28 cellular contexts compared by ENCODE assay signal in genomic region chr10:118114992-118115391, GRCh38.
"Had no signal": no experiment of that assay in that cellular context is flagged by ENCODE, and none has a peak within 500 bp of the region (broad histone marks: within the 10 kb centered on the region; RNA-seq: fewer than 3 reads in every experiment).

No MANE protein-coding gene starts in this region.

- ATAC-seq: esophagus mucosa; gastrocnemius medialis; left colon; mucosa of descending colon; psoas muscle; right lobe of liver; stimulated activated naive CD8-positive, alpha-beta T cell treated with anti-CD3 and anti-CD28 coated beads, Interleukin-15, amount 100 ng/mL, for 72 hours had no signal

- H3K4me1 ChIP-seq: colonic mucosa, gastrocnemius medialis, psoas muscle, right lobe of liver had no signal

- H3K36me3 Mint-ChIP-seq: memory B cell, mesothelial cell of epicardium, naive B cell had no signal

- H3K4me3 ChIP-seq: colonic mucosa, gastrocnemius medialis, lung, mucosa of descending colon, ovary, psoas muscle, right lobe of liver, suprapubic skin, vagina had no signal

- H3K27me3 Mint-ChIP-seq: dendritic cell treated with granulocyte-macrophage colony-stimulating factor and Interleukin-4, amounts not matched to agents 40 ng/mL and 50 ng/mL, for 4 days; memory B cell; stimulated activated naive CD8-positive, alpha-beta T cell treated with anti-CD3 and anti-CD28 coated beads, Interleukin-15, amount 100 ng/mL, for 72 hours had no signal

- H3K9me3 Mint-ChIP-seq: dendritic cell treated with granulocyte-macrophage colony-stimulating factor and Interleukin-4, amounts not matched to agents 40 ng/mL and 50 ng/mL, for 4 days; endodermal cell; memory B cell; mesothelial cell of epicardium; stimulated activated naive CD8-positive, alpha-beta T cell treated with anti-CD3 and anti-CD28 coated beads, Interleukin-15, amount 100 ng/mL, for 72 hours had no signal

- H3K4me1 Mint-ChIP-seq: endodermal cell; memory B cell; naive B cell; stimulated activated naive CD8-positive, alpha-beta T cell treated with anti-CD3 and anti-CD28 coated beads, Interleukin-15, amount 100 ng/mL, for 72 hours had no signal

- H3K27ac Mint-ChIP-seq: dendritic cell treated with granulocyte-macrophage colony-stimulating factor and Interleukin-4, amounts not matched to agents 40 ng/mL and 50 ng/mL, for 4 days; endodermal cell; memory B cell; mesothelial cell of epicardium; naive B cell; stimulated activated naive CD8-positive, alpha-beta T cell treated with anti-CD3 and anti-CD28 coated beads, Interleukin-15, amount 100 ng/mL, for 72 hours had no signal

- H3K27ac ChIP-seq: colonic mucosa, epithelial cell of prostate, gastrocnemius medialis, ovary, psoas muscle, right lobe of liver, suprapubic skin, vagina had no signal

- H3K9me3 ChIP-seq: colonic mucosa, gastrocnemius medialis, mucosa of descending colon, ovary, psoas muscle, right lobe of liver, suprapubic skin, vagina had no signal

- H3K4me3 Mint-ChIP-seq: dendritic cell treated with granulocyte-macrophage colony-stimulating factor and Interleukin-4, amounts not matched to agents 40 ng/mL and 50 ng/mL, for 4 days; endodermal cell; memory B cell; mesothelial cell of epicardium; naive B cell; stimulated activated naive CD8-positive, alpha-beta T cell treated with anti-CD3 and anti-CD28 coated beads, Interleukin-15, amount 100 ng/mL, for 72 hours had no signal

- H3K36me3 ChIP-seq: colonic mucosa, gastrocnemius medialis, ovary, right lobe of liver, suprapubic skin, vagina had no signal

- H3K27me3 ChIP-seq: colonic mucosa, gastrocnemius medialis, ovary, right lobe of liver, suprapubic skin, vagina had no signal

- DNase-seq: colonic mucosa; effector CD8-positive, alpha-beta T cell; endodermal cell; foreskin fibroblast; gastrocnemius medialis; head of caudate nucleus; hippocampal formation; left colon; mucosa of descending colon; naive B cell; occipital lobe; ovary; psoas muscle; right lobe of liver; small intestine; stimulated activated CD4-positive, alpha-beta T cell treated with anti-CD3 and anti-CD28 coated beads, Interleukin-15, amount 100 ng/mL, for 24 hours; stimulated activated CD4-positive, alpha-beta T cell treated with anti-CD3 and anti-CD28 coated beads, Interleukin-2, amount 100 ng/mL, for 48 hours; stimulated activated naive CD4-positive, alpha-beta T cell; stimulated activated naive CD8-positive, alpha-beta T cell treated with anti-CD3 and anti-CD28 coated beads, Interleukin-15, amount 100 ng/mL, for 72 hours; trophoblast cell had no signal
